In the genomic region with DNA sequence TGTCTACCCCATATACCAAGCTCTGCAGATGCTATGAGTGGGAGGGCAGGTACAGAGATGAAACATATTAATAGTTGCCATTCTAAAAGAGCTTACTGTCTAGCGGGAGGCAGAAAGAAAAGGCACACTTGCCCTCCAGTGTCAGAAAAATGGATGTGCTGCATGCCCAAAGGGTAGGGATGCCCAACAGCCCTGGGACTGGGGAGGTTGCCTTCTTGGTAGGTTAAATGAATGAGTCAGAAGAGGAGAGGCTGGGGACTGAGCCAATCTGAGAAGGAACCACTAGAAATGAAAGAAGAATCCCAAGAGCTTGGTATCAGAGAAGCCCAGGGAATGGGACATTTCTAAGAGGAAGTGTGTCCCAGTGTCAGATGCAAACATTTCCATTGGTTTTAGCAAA, we compare ENCODE assay signal across 8 cellular contexts. TPM values are rescaled to one million over a fixed set of nuclear protein-coding genes. Genes with fewer than 3 reads are reported as not detected.
DNase-seq lines count a peak whose midpoint lies in the region; ATAC-seq and TF ChIP-seq lines count a peak whose summit lies in the region.

No MANE protein-coding gene starts in this region.

- CTCF ChIA-PET in mammary epithelial cell (lab: Charles Lee; ENCODE audit: low non-redundant PET) = no interaction called here

- H3K4me1 ChIP-seq in mammary epithelial cell (ENCODE audit: insufficient read depth, low read length) = peaks cover 36% of the 10 kb centered on the region

- H3K4me2 ChIP-seq in mammary epithelial cell (ENCODE audit: insufficient read depth, low read depth, low read length) = peak overlapping the region; percentile 88

- no peak overlapping the region for H3K4me3 ChIP-seq in mammary epithelial cell (replicated peaks in 1 of 3; ENCODE audit: insufficient read depth in 1 of 3, low read depth in 2 of 3, low read length in 3 of 3)

- in situ Hi-C loops in mammary epithelial cell (cut with MboI; ENCODE audit: low sequenced_read_pairs in 2 of 2) = no loop called here

- H3K36me3 ChIP-seq in mammary epithelial cell (ENCODE audit: insufficient read depth, low read length) = no peaks in the 10 kb centered on the region

- dilution Hi-C loops in mammary epithelial cell (cut with HindIII; ENCODE audit: low sequenced_read_pairs) = no loop called here

- no peaks in the 10 kb centered on the region for H3K9me3 ChIP-seq in mammary epithelial cell (replicated peaks; ENCODE audit: insufficient read depth, low read length)

- peak; percentile 75 to 92 for DNase-seq in SW 1271 (lab: John Stamatoyannopoulos, UW)
- DNase-seq in mammary epithelial cell = peak; percentile 38
- peak; percentile 70 for DNase-seq in stimulated activated CD4-positive, alpha-beta T cell treated with anti-CD3 and anti-CD28 coated beads, Interleukin-4, amount 100 ng/mL, for 24 hours
- DNase-seq in SKM-1 treated with dmso at 0.1 percent for 144 hours (lab: John Stamatoyannopoulos, UW; ENCODE audit: unreplicated experiment) = no peak
- DNase-seq in HuH-7 (ENCODE audit: low spot score) = no peak
- no peak for DNase-seq in NCI-H2227 (lab: John Stamatoyannopoulos, UW; ENCODE audit: unreplicated experiment)

- no CpG with 5 or more reads among the region's 1 CpG for WGBS in mammary epithelial cell (ENCODE audit: low coverage, missing lambda C conversion rate)

- H2AFZ ChIP-seq in mammary epithelial cell (ENCODE audit: low read depth, low read length) = no peak overlapping the region

- H3K27ac ChIP-seq in mammary epithelial cell (ENCODE audit: insufficient read depth, low read depth, low read length) = peak overlapping the region; percentile 98

- no peaks in the 10 kb centered on the region for H3K27me3 ChIP-seq in mammary epithelial cell (ENCODE audit: insufficient read depth, low read length)

- no peaks in the 10 kb centered on the region for H4K20me1 ChIP-seq in mammary epithelial cell (ENCODE audit: insufficient read depth, low read length)

- H3K79me2 ChIP-seq in mammary epithelial cell (ENCODE audit: insufficient read depth, low read length) = no peaks in the 10 kb centered on the region

- TF ChIP-seq CTCF in mammary epithelial cell (conservative IDR thresholded peaks at IDR 0.05 in 1 of 2, IDR thresholded peaks at IDR 0.05 in 1 of 2; ENCODE audit: extremely low read depth in 1 of 2, insufficient read depth in 1 of 2, low read depth in 1 of 2, low read length in 2 of 2) = no peak

- ATAC-seq in GM19395 (IDR thresholded peaks at IDR 0.05; ENCODE audit: unreplicated experiment) (peak; percentile 21), HG03439 (IDR thresholded peaks at IDR 0.05; ENCODE audit: unreplicated experiment) (no peak)

- H3K9ac ChIP-seq in mammary epithelial cell (ENCODE audit: insufficient read depth, low read length) = no peak overlapping the region

- intact Hi-C loops in mammary epithelial cell (cut with micrococcal nuclease) = no loop called here

- no TSS peak for BruUV-seq in mammary epithelial cell (replicated peaks; lab: Mats Ljungman, UMichigan)

RNA-seq across cellular contexts. Expression of a gene that starts 1.2 kb away (rescaled TPM):
- total RNA-seq in mammary epithelial cell = 10 to 100 TPM in 1 of 2 donors, under 1 TPM in 1; 0.83 to 17.5 TPM
- polyA plus RNA-seq in mammary epithelial cell = 1.00 TPM
- 1.7 TPM for polyA minus RNA-seq in mammary epithelial cell

RNA-seq across cellular contexts. Expression of a gene that starts 28.5 kb away (rescaled TPM):
- total RNA-seq in mammary epithelial cell = 10 to 100 TPM; 59.4 to 78.2 TPM
- 23.6 TPM for polyA plus RNA-seq in mammary epithelial cell
- polyA minus RNA-seq in mammary epithelial cell = 20.2 TPM

Comparison
In these comparisons a context has a peak if more than half of its experiments do, and no peak if none do; other contexts are left out.
1. DNase-seq: peak in SW 1271 (2 of 2), mammary epithelial cell (single experiment) and stimulated activated CD4-positive, alpha-beta T cell treated with anti-CD3 and anti-CD28 coated beads, Interleukin-4, amount 100 ng/mL, for 24 hours (single experiment); none in SKM-1 treated with dmso at 0.1 percent for 144 hours (single experiment), HuH-7 (single experiment) and NCI-H2227 (single experiment).